18 cellular contexts compared by ENCODE assay signal in genomic region chr12:74105434-74105833, GRCh38.
DNase-seq lines count a peak whose midpoint lies in the region; ATAC-seq, FAIRE-seq and TF ChIP-seq lines count a peak whose summit lies in the region.
"Had no signal": no experiment of that assay in that cellular context is flagged by ENCODE, and none has a peak within 500 bp of the region (broad histone marks: within the 10 kb centered on the region; RNA-seq: fewer than 3 reads in every experiment).

No MANE protein-coding gene starts in this region.

- CTCF ChIA-PET in K562 (lab: Yijun Ruan, JAX; ENCODE audit: low intra/inter-chr PET ratio) = no interaction called here
- CTCF ChIA-PET in activated CD8-positive, alpha-beta T cell treated with anti-CD3 and anti-CD28 coated beads for 36 hours (lab: Charles Lee) = no interaction called here
- CTCF ChIA-PET in naive thymus-derived CD4-positive, alpha-beta T cell (lab: Charles Lee) = no interaction called here

- no peak overlapping the region for H4K91ac ChIP-seq in mesenchymal stem cell (ENCODE audit: low read length)

- H3K4me1 Mint-ChIP-seq in activated CD8-positive, alpha-beta T cell treated with anti-CD3 and anti-CD28 coated beads for 36 hours (ENCODE audit: low read depth) = no peaks in the 10 kb centered on the region
- H3K4me1 Mint-ChIP-seq in natural killer cell treated with Interleukin-12 subunit alpha and Interleukin-12 subunit beta and Interleukin-15 and Interleukin-18, amount 100 ng/mL, for 72 hours (ENCODE audit: low read depth in 2 of 2) = no peaks in the 10 kb centered on the region
- no peaks in the 10 kb centered on the region for H3K4me1 Mint-ChIP-seq in naive thymus-derived CD4-positive, alpha-beta T cell
- H3K4me1 Mint-ChIP-seq: CD4-positive, alpha-beta memory T cell; H9 had no signal

- H3K9me3 ChIP-seq in K562 (replicated peaks; ENCODE audit: control insufficient read depth, insufficient read depth, low read depth, low read length) (no peaks in the 10 kb centered on the region), mesenchymal stem cell (ENCODE audit: control insufficient read depth, low read length) (no peaks in the 10 kb centered on the region)
- no peaks in the 10 kb centered on the region for H3K9me3 ChIP-seq in naive thymus-derived CD4-positive, alpha-beta T cell (ENCODE audit: control insufficient read depth in 2 of 3, low read length in 3 of 3)
- H3K9me3 ChIP-seq: BE2C had no signal

- no peak overlapping the region for H2BK5ac ChIP-seq in mesenchymal stem cell (ENCODE audit: low read depth, low read length, poor library complexity, severe bottlenecking)

- H2BK120ac ChIP-seq in mesenchymal stem cell (ENCODE audit: low read depth, low read length) = no peak overlapping the region

- H3K36me3 Mint-ChIP-seq in activated CD8-positive, alpha-beta T cell treated with anti-CD3 and anti-CD28 coated beads for 36 hours (ENCODE audit: low read depth) = no peaks in the 10 kb centered on the region
- no peaks in the 10 kb centered on the region for H3K36me3 Mint-ChIP-seq in natural killer cell treated with Interleukin-12 subunit alpha and Interleukin-12 subunit beta and Interleukin-15 and Interleukin-18, amount 100 ng/mL, for 72 hours
- no peaks in the 10 kb centered on the region for H3K36me3 Mint-ChIP-seq in naive thymus-derived CD4-positive, alpha-beta T cell
- H3K36me3 Mint-ChIP-seq: CD4-positive, alpha-beta memory T cell had no signal

- no peaks in the 10 kb centered on the region for H3K36me3 ChIP-seq in K562 (ENCODE audit: control insufficient read depth, insufficient read depth, low read length)
- H3K36me3 ChIP-seq in mesenchymal stem cell (ENCODE audit: control insufficient read depth in 1 of 2, insufficient read depth in 2 of 2, low read depth in 1 of 2, low read length in 2 of 2) = no peaks in the 10 kb centered on the region
- no peaks in the 10 kb centered on the region for H3K36me3 ChIP-seq in naive thymus-derived CD4-positive, alpha-beta T cell (ENCODE audit: control insufficient read depth in 2 of 3, insufficient read depth in 3 of 3, low read length in 3 of 3)
- H3K36me3 ChIP-seq: BE2C had no signal

- H3K9me1 ChIP-seq in K562 (ENCODE audit: control insufficient read depth, insufficient read depth, low read length) = no peaks in the 10 kb centered on the region

- H3K27me3 Mint-ChIP-seq in activated CD8-positive, alpha-beta T cell treated with anti-CD3 and anti-CD28 coated beads for 36 hours = no peaks in the 10 kb centered on the region
- no peaks in the 10 kb centered on the region for H3K27me3 Mint-ChIP-seq in natural killer cell treated with Interleukin-12 subunit alpha and Interleukin-12 subunit beta and Interleukin-15 and Interleukin-18, amount 100 ng/mL, for 72 hours
- H3K27me3 Mint-ChIP-seq in naive thymus-derived CD4-positive, alpha-beta T cell = no peaks in the 10 kb centered on the region
- H3K27me3 Mint-ChIP-seq: CD4-positive, alpha-beta memory T cell had no signal

- no peak for FAIRE-seq in K562 (lab: Jason Lieb, UNC)
- FAIRE-seq: D721Med had no signal

- H3K4me1 ChIP-seq in K562 (replicated peaks in 1 of 2; ENCODE audit: control insufficient read depth in 2 of 2, insufficient read depth in 2 of 2, low read length in 2 of 2) = no peaks in the 10 kb centered on the region
- H3K4me1 ChIP-seq in mesenchymal stem cell (ENCODE audit: control insufficient read depth, insufficient read depth, low read depth, low read length) = no peaks in the 10 kb centered on the region
- no peaks in the 10 kb centered on the region for H3K4me1 ChIP-seq in naive thymus-derived CD4-positive, alpha-beta T cell (ENCODE audit: control insufficient read depth in 2 of 2, insufficient read depth in 2 of 2, low read length in 2 of 2)
- H3K4me1 ChIP-seq: BE2C had no signal

- H2BK12ac ChIP-seq in mesenchymal stem cell (ENCODE audit: low read length in 2 of 2) = no peak overlapping the region

- in situ Hi-C loops in K562 (cut with MboI) = loop anchor here (25.0 kb wide), 1 partner anchor 432 kb away; the partner anchor contains the start of gene ATXN7L3B

- TF ChIP-seq POLR2A in K562 (conservative IDR thresholded peaks at IDR 0.05) = no peak

- H4K8ac ChIP-seq in mesenchymal stem cell (ENCODE audit: low read length) = no peak overlapping the region

- H3K18ac ChIP-seq in mesenchymal stem cell (ENCODE audit: low read depth in 1 of 2, low read length in 2 of 2) = no peak overlapping the region

- no peaks in the 10 kb centered on the region for H3K9me3 Mint-ChIP-seq in activated CD8-positive, alpha-beta T cell treated with anti-CD3 and anti-CD28 coated beads for 36 hours
- no peaks in the 10 kb centered on the region for H3K9me3 Mint-ChIP-seq in natural killer cell treated with Interleukin-12 subunit alpha and Interleukin-12 subunit beta and Interleukin-15 and Interleukin-18, amount 100 ng/mL, for 72 hours
- peaks cover 0 to 6% (median 0%) of the 10 kb centered on the region in 11 donors for H3K9me3 Mint-ChIP-seq in naive thymus-derived CD4-positive, alpha-beta T cell
- H3K9me3 Mint-ChIP-seq: H9 had no signal

- H2AFZ ChIP-seq in K562 (ENCODE audit: low read depth, low read length) (no peak overlapping the region), mesenchymal stem cell (ENCODE audit: low read depth, low read length) (no peak overlapping the region)
- H2AFZ ChIP-seq: PC-9 had no signal

- H3K27ac ChIP-seq in K562 (ENCODE audit: extremely low read depth, low read depth, low read length) (no peak overlapping the region), mesenchymal stem cell (ENCODE audit: low read length, poor library complexity, severe bottlenecking) (no peak overlapping the region)
- no peak overlapping the region for H3K27ac ChIP-seq in naive thymus-derived CD4-positive, alpha-beta T cell (ENCODE audit: low read depth, low read length)
- H3K27ac ChIP-seq: PC-9 had no signal

- H3K4ac ChIP-seq in mesenchymal stem cell (ENCODE audit: low read depth in 1 of 2, low read length in 2 of 2) = no peak overlapping the region

- 46% methylated on average over 2 of the region's 2 CpGs for WGBS in K562 (ENCODE audit: insufficient coverage, low coverage, missing lambda C conversion rate)
- 45% methylated on average over 1 of the region's 2 CpGs for WGBS in mesenchymal stem cell

- BruUV-seq in K562 (replicated peaks; lab: Mats Ljungman, UMichigan) = no TSS peak

- TF ChIP-seq EP300 in K562 (IDR thresholded peaks at IDR 0.05; ENCODE audit: low read length) = no peak

- H4K20me1 ChIP-seq in K562 (replicated peaks; ENCODE audit: control insufficient read depth, insufficient read depth, low read length) = no peaks in the 10 kb centered on the region

- peak; percentile 35 for DNase-seq in Daoy (ENCODE audit: low read depth)
- DNase-seq in HT1080 (ENCODE audit: low read depth) = peak; percentile 83
- no peak for DNase-seq in K562 (ENCODE audit: extremely low read depth in 1 of 4, low spot score in 3 of 4)
- DNase-seq in mesenchymal stem cell = peak; percentile 19
- no peak for DNase-seq in activated CD8-positive, alpha-beta T cell treated with anti-CD3 and anti-CD28 coated beads for 36 hours
- DNase-seq in natural killer cell treated with Interleukin-12 subunit alpha and Interleukin-12 subunit beta and Interleukin-15 and Interleukin-18, amount 100 ng/mL, for 72 hours (ENCODE audit: low spot score) = no peak
- no peak for DNase-seq in naive thymus-derived CD4-positive, alpha-beta T cell
- DNase-seq: BE2C; CD4-positive, alpha-beta memory T cell; H9; IMR-90; NCI-H146; NCI-H2081 treated with DMSO at 0.1 percent for 48 hours; NCI-H446; PC-9 had no signal

- no peak overlapping the region for H3K4me3 Mint-ChIP-seq in activated CD8-positive, alpha-beta T cell treated with anti-CD3 and anti-CD28 coated beads for 36 hours
- H3K4me3 Mint-ChIP-seq in natural killer cell treated with Interleukin-12 subunit alpha and Interleukin-12 subunit beta and Interleukin-15 and Interleukin-18, amount 100 ng/mL, for 72 hours = no peak overlapping the region
- no peak overlapping the region for H3K4me3 Mint-ChIP-seq in naive thymus-derived CD4-positive, alpha-beta T cell
- H3K4me3 Mint-ChIP-seq: CD4-positive, alpha-beta memory T cell; H9 had no signal

- no peak for TF ChIP-seq CTCF in K562 (IDR thresholded peaks at IDR 0.05 in 2 of 3, conservative IDR thresholded peaks at IDR 0.05 in 1 of 3; ENCODE audit: insufficient read depth in 2 of 3, low read depth in 1 of 3, low read length in 3 of 3)
- TF ChIP-seq CTCF in activated CD8-positive, alpha-beta T cell treated with anti-CD3 and anti-CD28 coated beads for 36 hours (IDR thresholded peaks at IDR 0.05) = no peak

- no peak overlapping the region for H2BK15ac ChIP-seq in mesenchymal stem cell (ENCODE audit: low read depth, poor library complexity, severe bottlenecking)

- H3K79me1 ChIP-seq in mesenchymal stem cell (replicated peaks; ENCODE audit: low read length, poor library complexity, severe bottlenecking) = no peaks in the 10 kb centered on the region

- no peak overlapping the region for H2AK5ac ChIP-seq in mesenchymal stem cell (ENCODE audit: low read length, severe bottlenecking)

- no peak overlapping the region for H3K23ac ChIP-seq in mesenchymal stem cell (ENCODE audit: low read length in 2 of 2)

- H3K9ac ChIP-seq in K562 (ENCODE audit: insufficient read depth in 1 of 2, low read depth in 2 of 2, low read length in 2 of 2) (no peak overlapping the region), mesenchymal stem cell (ENCODE audit: low read length) (no peak overlapping the region)

- no peak overlapping the region for H3K14ac ChIP-seq in mesenchymal stem cell (ENCODE audit: low read length in 2 of 2)

- H3K79me2 ChIP-seq in K562 (ENCODE audit: control insufficient read depth, insufficient read depth, low read length) = no peaks in the 10 kb centered on the region

- H3K27me3 ChIP-seq in K562 (ENCODE audit: control insufficient read depth in 2 of 2, insufficient read depth in 2 of 2, low read length in 2 of 2) (no peaks in the 10 kb centered on the region), mesenchymal stem cell (ENCODE audit: control insufficient read depth in 1 of 2, insufficient read depth in 1 of 2, low read length in 2 of 2) (no peaks in the 10 kb centered on the region)
- H3K27me3 ChIP-seq in naive thymus-derived CD4-positive, alpha-beta T cell (ENCODE audit: control insufficient read depth in 2 of 2, insufficient read depth in 2 of 2, low read length in 2 of 2) = no peaks in the 10 kb centered on the region
- H3K27me3 ChIP-seq: BE2C had no signal

- no peak overlapping the region for H3K4me2 ChIP-seq in K562 (ENCODE audit: insufficient read depth, low read length)
- H3K4me2 ChIP-seq in mesenchymal stem cell (ENCODE audit: low read length, poor library complexity, severe bottlenecking) = no peak overlapping the region
- H3K4me2 ChIP-seq: PC-9 had no signal

- no peak overlapping the region for H3K27ac Mint-ChIP-seq in activated CD8-positive, alpha-beta T cell treated with anti-CD3 and anti-CD28 coated beads for 36 hours
- no peak overlapping the region for H3K27ac Mint-ChIP-seq in natural killer cell treated with Interleukin-12 subunit alpha and Interleukin-12 subunit beta and Interleukin-15 and Interleukin-18, amount 100 ng/mL, for 72 hours
- no peak overlapping the region for H3K27ac Mint-ChIP-seq in naive thymus-derived CD4-positive, alpha-beta T cell
- H3K27ac Mint-ChIP-seq: H9 had no signal

- POLR2A ChIA-PET in K562 (lab: Yijun Ruan, JAX) = no interaction called here
- POLR2A ChIA-PET in activated CD8-positive, alpha-beta T cell treated with anti-CD3 and anti-CD28 coated beads for 36 hours (lab: Charles Lee) = no interaction called here
- POLR2A ChIA-PET in naive thymus-derived CD4-positive, alpha-beta T cell (lab: Charles Lee) = no interaction called here

- no peak for TF ChIP-seq RAD21 in K562 (CRISPR knock-in tag; conservative IDR thresholded peaks at IDR 0.05 in 1 of 2, IDR thresholded peaks at IDR 0.05 in 1 of 2)

- H3K4me3 ChIP-seq in K562 = no peak overlapping the region
- no peak overlapping the region for H3K4me3 ChIP-seq in mesenchymal stem cell (ENCODE audit: insufficient read depth in 1 of 2, low read depth in 1 of 2, low read length in 2 of 2)
- H3K4me3 ChIP-seq in naive thymus-derived CD4-positive, alpha-beta T cell (ENCODE audit: low read length) = no peak overlapping the region
- H3K4me3 ChIP-seq: PC-9 had no signal

- intact Hi-C loops in K562 (cut with micrococcal nuclease) = no loop called here
- intact Hi-C loops in activated CD8-positive, alpha-beta T cell treated with anti-CD3 and anti-CD28 coated beads for 36 hours (cut with micrococcal nuclease) = no loop called here
- intact Hi-C loops in naive thymus-derived CD4-positive, alpha-beta T cell (cut with micrococcal nuclease) = no loop called here

- ATAC-seq in K562 = no peak
- ATAC-seq in activated CD8-positive, alpha-beta T cell treated with anti-CD3 and anti-CD28 coated beads for 36 hours = no peak
- no peak for ATAC-seq in natural killer cell treated with Interleukin-12 subunit alpha and Interleukin-12 subunit beta and Interleukin-15 and Interleukin-18, amount 100 ng/mL, for 72 hours
- ATAC-seq in naive thymus-derived CD4-positive, alpha-beta T cell = no peak
- ATAC-seq: Right ventricle myocardium inferior, SK-N-SH treated with all-trans-retinoic acid at 6 μM for 48 hours had no signal

Comparison
In these comparisons a context has a peak if more than half of its experiments do, and no peak if none do; other contexts are left out.
1. DNase-seq: peak in Daoy (single experiment), HT1080 (single experiment) and mesenchymal stem cell (single experiment); none in K562 (0 of 4), activated CD8-positive, alpha-beta T cell treated with anti-CD3 and anti-CD28 coated beads for 36 hours (single experiment), natural killer cell treated with Interleukin-12 subunit alpha and Interleukin-12 subunit beta and Interleukin-15 and Interleukin-18, amount 100 ng/mL, for 72 hours (single experiment) and naive thymus-derived CD4-positive, alpha-beta T cell (0 of 9).